In the genomic region with DNA sequence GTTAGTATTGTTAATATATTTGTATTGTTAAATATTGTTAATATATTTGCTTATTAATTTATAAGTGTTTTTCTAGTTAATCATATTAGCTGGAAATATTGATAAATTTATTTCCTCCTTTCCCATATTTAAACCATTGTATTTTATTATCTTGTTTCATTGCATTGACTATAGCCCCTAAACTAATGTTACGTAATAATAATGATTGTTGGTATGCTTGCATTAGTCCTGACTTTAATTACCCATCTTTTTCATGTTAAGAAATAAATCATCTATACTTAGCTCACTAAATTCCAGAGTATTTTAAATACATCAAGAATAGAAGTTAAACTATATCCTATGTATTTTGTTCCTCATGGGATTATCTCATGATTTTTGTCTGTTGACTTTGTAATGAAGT, we compare ENCODE assay signal across 11 cellular contexts.
"Had no signal": no experiment of that assay in that cellular context is flagged by ENCODE, and none has a peak within 500 bp of the region (broad histone marks: within the 10 kb centered on the region; RNA-seq: fewer than 3 reads in every experiment).

No MANE protein-coding gene starts in this region.

- DNase-seq: GM23248, GOT3, H7, H9, HCEC 1CT, HFFc6 had no signal

- H3K27ac ChIP-seq: GM23248 had no signal

- H3K9ac ChIP-seq: GM23248 had no signal

- FAIRE-seq: H1, H54 had no signal

- H3K4me3 ChIP-seq: GM23248, GM23338, HAP-1 had no signal

- H2AFZ ChIP-seq: GM23248, GM23338 had no signal

- H3K9me3 ChIP-seq: HAP-1 had no signal

- H3K4me2 ChIP-seq: GM23338 had no signal

- H3K36me3 ChIP-seq: HAP-1 had no signal

- H3K4me1 ChIP-seq: HAP-1 had no signal

- ATAC-seq: GM23338, HCT116 had no signal
